ENCODE assay signal across 17 cellular contexts in genomic region chr12:130619378-130619970, GRCh38.
"Had no signal": no experiment of that assay in that cellular context is flagged by ENCODE, and none has a peak within 500 bp of the region (broad histone marks: within the 10 kb centered on the region; RNA-seq: fewer than 3 reads in every experiment).

No MANE protein-coding gene starts in this region.

- ATAC-seq: activated T-cell treated with anti-CD3 and anti-CD28 coated beads, Interleukin-2, amount 50 U/mL, for 4 hours; heart left ventricle; left lung; naive thymus-derived CD4-positive, alpha-beta T cell; sciatic nerve had no signal

- H3K27ac ChIP-seq: epithelial cell of prostate, heart left ventricle, left lung, upper lobe of right lung had no signal

- H3K4me1 ChIP-seq: heart left ventricle, left lung, upper lobe of right lung had no signal

- H3K4me3 ChIP-seq: heart left ventricle, left lung, lung, upper lobe of right lung had no signal

- H3K9me3 ChIP-seq: upper lobe of right lung had no signal

- DNase-seq: activated CD8-positive, alpha-beta memory T cell treated with anti-CD3 and anti-CD28 coated beads, Interleukin-2, amount 50 U/mL, for 4 hours; activated naive CD4-positive, alpha-beta T cell treated with Interleukin-2 at 50 U/mL for 16 hours; activated naive CD8-positive, alpha-beta T cell treated with anti-CD3 and anti-CD28 coated beads, Interleukin-2, amount 10 ng/mL, durations not matched to agents 7 days and 5 days; activated T-cell treated with anti-CD3 and anti-CD28 coated beads, Interleukin-2, amount 50 U/mL, for 4 hours; amygdala; cortex of kidney; heart left ventricle; left lung; naive thymus-derived CD4-positive, alpha-beta T cell; posterior cingulate gyrus; stimulated activated CD4-positive, alpha-beta T cell treated with anti-CD3 and anti-CD28 coated beads, Interleukin-2, amount 100 ng/mL, for 48 hours; stimulated activated naive CD4-positive, alpha-beta T cell; T-helper 9 cell; upper lobe of right lung had no signal

- H3K27me3 ChIP-seq: left lung, upper lobe of right lung had no signal

- H3K36me3 ChIP-seq: heart left ventricle, left lung, upper lobe of right lung had no signal
